In genomic region chr22:22256133-22256532, GRCh38 we compare ENCODE assay signal across 2 cellular contexts. TPM values are rescaled to one million over a fixed set of nuclear protein-coding genes. Genes with fewer than 3 reads are reported as not detected.
"Had no signal": no experiment of that assay in that cellular context is flagged by ENCODE, and none has a peak within 500 bp of the region (broad histone marks: within the 10 kb centered on the region; RNA-seq: fewer than 3 reads in every experiment).

No MANE protein-coding gene starts in this region.

RNA-seq across cellular contexts. Expression of gene VPREB1, which starts 11.5 kb away (rescaled TPM):
- total RNA-seq: G401, GM12878 had no signal
- polyA plus RNA-seq: GM12878 had no signal
